ENCODE assay signal across 32 cellular contexts in genomic region chr10:127310932-127311331, GRCh38.
"Had no signal": no experiment of that assay in that cellular context is flagged by ENCODE, and none has a peak within 500 bp of the region (broad histone marks: within the 10 kb centered on the region; RNA-seq: fewer than 3 reads in every experiment).

No MANE protein-coding gene starts in this region.

- H3K27ac ChIP-seq: ascending aorta, breast epithelium, cardiac muscle cell, colonic mucosa, dorsolateral prefrontal cortex, esophagus muscularis mucosa, foreskin keratinocyte, gastroesophageal sphincter, VCaP had no signal

- H3K4me1 Mint-ChIP-seq: activated B cell treated with CpG ODN at 0.5 μM for 24 hours; activated naive CD4-positive, alpha-beta T cell treated with anti-CD3 and anti-CD28 coated beads, Interleukin-2, amount 10 ng/mL, durations not matched to agents 7 days and 5 days; activated naive CD8-positive, alpha-beta T cell treated with anti-CD3 and anti-CD28 coated beads, Interleukin-2, amount 10 ng/mL, durations not matched to agents 7 days and 5 days had no signal

- H3K4me3 ChIP-seq: ascending aorta, breast epithelium, cardiac muscle cell, colonic mucosa, dorsolateral prefrontal cortex, esophagus muscularis mucosa, gastroesophageal sphincter had no signal

- H3K27me3 ChIP-seq: ascending aorta, breast epithelium, cardiac muscle cell, colonic mucosa, esophagus muscularis mucosa, foreskin keratinocyte, gastroesophageal sphincter had no signal

- H3K36me3 Mint-ChIP-seq: activated naive CD4-positive, alpha-beta T cell treated with anti-CD3 and anti-CD28 coated beads, Interleukin-2, amount 10 ng/mL, durations not matched to agents 7 days and 5 days; activated naive CD4-positive, alpha-beta T cell treated with anti-CD3 and anti-CD28 coated beads, Interleukin-2, amount 50 U/mL, for 72 hours; activated naive CD8-positive, alpha-beta T cell treated with anti-CD3 and anti-CD28 coated beads, Interleukin-2, amount 10 ng/mL, durations not matched to agents 7 days and 5 days; brain had no signal

- H3K4me3 Mint-ChIP-seq: activated B cell treated with CpG ODN at 0.5 μM for 24 hours; activated CD8-positive, alpha-beta T cell treated with anti-CD3 and anti-CD28 coated beads for 36 hours; activated naive CD4-positive, alpha-beta T cell treated with anti-CD3 and anti-CD28 coated beads, Interleukin-2, amount 10 ng/mL, durations not matched to agents 7 days and 5 days; activated naive CD8-positive, alpha-beta T cell treated with anti-CD3 and anti-CD28 coated beads, Interleukin-2, amount 10 ng/mL, durations not matched to agents 7 days and 5 days; activated T-helper 1 cell treated with anti-CD3 and anti-CD28 coated beads, Interleukin-12 subunit alpha, Interleukin-12 subunit beta, Interleukin-2, Interleukin-4 antibody, amounts not matched to agents 30 ng/mL and 10 ng/mL and 1 ng/mL, durations not matched to agents 14 hours and 24 hours and 36 hours; brain; dendritic cell treated with granulocyte-macrophage colony-stimulating factor and Interleukin-4, amounts not matched to agents 40 ng/mL and 50 ng/mL, for 4 days had no signal

- H3K27ac Mint-ChIP-seq: activated B cell treated with CpG ODN at 0.5 μM for 24 hours; activated CD8-positive, alpha-beta T cell treated with anti-CD3 and anti-CD28 coated beads for 36 hours; activated naive CD4-positive, alpha-beta T cell treated with anti-CD3 and anti-CD28 coated beads, Interleukin-2, amount 10 ng/mL, durations not matched to agents 7 days and 5 days; activated naive CD4-positive, alpha-beta T cell treated with anti-CD3 and anti-CD28 coated beads, Interleukin-2, amount 50 U/mL, for 72 hours; activated naive CD8-positive, alpha-beta T cell treated with anti-CD3 and anti-CD28 coated beads, Interleukin-2, amount 10 ng/mL, durations not matched to agents 7 days and 5 days; activated T-helper 1 cell treated with anti-CD3 and anti-CD28 coated beads, Interleukin-12 subunit alpha, Interleukin-12 subunit beta, Interleukin-2, Interleukin-4 antibody, amounts not matched to agents 30 ng/mL and 10 ng/mL and 1 ng/mL, durations not matched to agents 14 hours and 24 hours and 36 hours; activated T-helper 2 cell treated with anti-CD3 and anti-CD28 coated beads, Interferon-gamma antibody, Interleukin-2, Interleukin-4, amounts not matched to agents 10 μg/mL and 5 μg/mL and 100 μg/mL, durations not matched to agents 14 hours and 24 hours and 36 hours; dendritic cell treated with granulocyte-macrophage colony-stimulating factor and Interleukin-4, amounts not matched to agents 40 ng/mL and 50 ng/mL, for 4 days had no signal

- H3K9me3 ChIP-seq: ascending aorta, breast epithelium, colonic mucosa, esophagus muscularis mucosa, gastroesophageal sphincter had no signal

- H3K27me3 Mint-ChIP-seq: activated B cell treated with CpG ODN at 0.5 μM for 24 hours; brain; dendritic cell treated with granulocyte-macrophage colony-stimulating factor and Interleukin-4, amounts not matched to agents 40 ng/mL and 50 ng/mL, for 4 days had no signal

- H3K9me3 Mint-ChIP-seq: activated naive CD4-positive, alpha-beta T cell treated with anti-CD3 and anti-CD28 coated beads, Interleukin-2, amount 10 ng/mL, durations not matched to agents 7 days and 5 days; activated naive CD8-positive, alpha-beta T cell treated with anti-CD3 and anti-CD28 coated beads, Interleukin-2, amount 10 ng/mL, durations not matched to agents 7 days and 5 days; activated T-helper 1 cell treated with anti-CD3 and anti-CD28 coated beads, Interleukin-12 subunit alpha, Interleukin-12 subunit beta, Interleukin-2, Interleukin-4 antibody, amounts not matched to agents 30 ng/mL and 10 ng/mL and 1 ng/mL, durations not matched to agents 14 hours and 24 hours and 36 hours; activated T-helper 2 cell treated with anti-CD3 and anti-CD28 coated beads, Interferon-gamma antibody, Interleukin-2, Interleukin-4, amounts not matched to agents 10 μg/mL and 5 μg/mL and 100 μg/mL, durations not matched to agents 14 hours and 24 hours and 36 hours; dendritic cell treated with granulocyte-macrophage colony-stimulating factor and Interleukin-4, amounts not matched to agents 40 ng/mL and 50 ng/mL, for 4 days had no signal

- H3K4me1 ChIP-seq: ascending aorta, breast epithelium, colonic mucosa had no signal

- H3K36me3 ChIP-seq: ascending aorta, breast epithelium, cardiac muscle cell, colonic mucosa, esophagus muscularis mucosa, gastroesophageal sphincter had no signal

- DNase-seq: activated B cell treated with CpG ODN at 0.5 μM for 24 hours; activated CD4-positive, alpha-beta T cell treated with anti-CD3 and anti-CD28 coated beads for 48 hours; activated CD4-positive, alpha-beta T cell treated with anti-CD3 and anti-CD28 coated beads, Interleukin-2, amount 50 U/mL, for 1 hour; activated CD4-positive, alpha-beta T cell treated with anti-CD3 and anti-CD28 coated beads, Interleukin-2, amount 50 U/mL, for 48 hours; activated CD8-positive, alpha-beta memory T cell treated with anti-CD3 and anti-CD28 coated beads for 24 hours; activated CD8-positive, alpha-beta memory T cell treated with anti-CD3 and anti-CD28 coated beads, Interleukin-2, amount 50 U/mL, for 4 hours; activated CD8-positive, alpha-beta T cell treated with anti-CD3 and anti-CD28 coated beads for 36 hours; activated effector memory CD4-positive, alpha-beta T cell treated with anti-CD3 and anti-CD28 coated beads, Interleukin-2, amount 50 U/mL, for 16 hours; activated naive CD4-positive, alpha-beta T cell treated with anti-CD3 and anti-CD28 coated beads, Interleukin-2, amount 10 ng/mL, durations not matched to agents 7 days and 5 days; activated naive CD8-positive, alpha-beta T cell treated with anti-CD3 and anti-CD28 coated beads, Interleukin-2, amount 10 ng/mL, durations not matched to agents 7 days and 5 days; activated T-cell treated with anti-CD3 and anti-CD28 coated beads, Interleukin-2, amount 50 U/mL, for 1 hour; activated T-cell treated with anti-CD3 and anti-CD28 coated beads, Interleukin-2, amount 50 U/mL, for 48 hours; central memory CD4-positive, alpha-beta T cell; cerebellar nuclear complex; colonic mucosa; dorsolateral prefrontal cortex; effector memory CD4-positive, alpha-beta T cell; erythroblast; foreskin keratinocyte; T-helper 2 cell had no signal

- ATAC-seq: activated CD4-positive, CD25-positive, alpha-beta regulatory T cell treated with anti-CD3 and anti-CD28 coated beads, Interleukin-2, amount 50 U/mL, for 24 hours; activated CD8-positive, alpha-beta T cell treated with anti-CD3 and anti-CD28 coated beads for 36 hours; activated naive CD4-positive, alpha-beta T cell treated with anti-CD3 and anti-CD28 coated beads, Interleukin-2, amount 50 U/mL, for 72 hours; foreskin keratinocyte; gastroesophageal sphincter had no signal
